Comparison of ENCODE assay signal across 8 cellular contexts in genomic region chr1:193058529-193059281, GRCh38. TPM values are rescaled to one million over a fixed set of nuclear protein-coding genes. Genes with fewer than 3 reads are reported as not detected.
A peak's percentile ranks its signal among the peaks of the same experiment; 100 is the strongest.
DNase-seq lines count a peak whose midpoint lies in the region; ATAC-seq and TF ChIP-seq lines count a peak whose summit lies in the region.

No MANE protein-coding gene starts in this region.

- intact Hi-C loops in right lobe of liver (cut with DNase I), result no loop called here

- DNase-seq in NCI-H1436 (lab: John Stamatoyannopoulos, UW) (peak; percentile 29), NCI-H1436 treated with DMSO at 0.1 percent for 48 hours (lab: John Stamatoyannopoulos, UW) (no peak), NCI-H1092 treated with DMSO at 0.1 percent for 48 hours (lab: John Stamatoyannopoulos, UW) (peak; percentile 31), WTC11 (ENCODE audit: low spot score) (peak; percentile 12), right lobe of liver (peak in 2 of 3 donors; percentile 36 to 59)
- peak; percentile 35 to 51 for DNase-seq in central memory CD8-positive, alpha-beta T cell (ENCODE audit: low spot score in 2 of 2)
- DNase-seq in stimulated activated CD8-positive, alpha-beta memory T cell treated with anti-CD3 and anti-CD28 coated beads, Interleukin-12 subunit alpha, Interleukin-12 subunit beta, amount 100 ng/mL, for 24 hours (ENCODE audit: extremely low read depth), result peak; percentile 32

- H3K36me3 Mint-ChIP-seq in WTC11, result peaks cover 5% of the 10 kb centered on the region; the same call in 1 of the 2 replicates
- peaks cover 18% of the 10 kb centered on the region for H3K36me3 Mint-ChIP-seq in central memory CD8-positive, alpha-beta T cell (ENCODE audit: insufficient read depth)

- peaks cover 0 to 26% (median 12%) of the 10 kb centered on the region in 4 donors for H3K4me1 ChIP-seq in right lobe of liver

- peak overlapping the region; percentile 86 to 91 (median 91) for H3K27ac ChIP-seq in right lobe of liver

- peaks cover 30% of the 10 kb centered on the region for H3K4me1 Mint-ChIP-seq in WTC11
- H3K4me1 Mint-ChIP-seq in central memory CD8-positive, alpha-beta T cell, result peaks cover 61% of the 10 kb centered on the region

- 0 out of 2 replicates have a peak, but pooled peaks cover 3% of the 10 kb centered on the region for H3K9me3 Mint-ChIP-seq in WTC11
- no peaks in the 10 kb centered on the region for H3K9me3 Mint-ChIP-seq in central memory CD8-positive, alpha-beta T cell

- 0% methylated on average over 1 of the region's 37 CpGs for WGBS in right lobe of liver (ENCODE audit: insufficient coverage, low coverage, low lambda C conversion rate, missing lambda C conversion rate)

- no peak for TF ChIP-seq CTCF in WTC11 (IDR thresholded peaks at IDR 0.05)
- no peak for TF ChIP-seq CTCF in right lobe of liver (IDR thresholded peaks at IDR 0.05)

- H3K4me3 ChIP-seq in right lobe of liver, result peak overlapping the region; percentile 75 to 87 (median 85)

- peak overlapping the region; percentile 100 for H3K27ac Mint-ChIP-seq in WTC11
- H3K27ac Mint-ChIP-seq in central memory CD8-positive, alpha-beta T cell (ENCODE audit: low read depth), result peak overlapping the region; percentile 95

- H3K9me3 ChIP-seq in right lobe of liver, result no peaks in the 10 kb centered on the region

- peak overlapping the region; percentile 100 for H3K4me3 Mint-ChIP-seq in WTC11
- H3K4me3 Mint-ChIP-seq in central memory CD8-positive, alpha-beta T cell, result peak overlapping the region; percentile 91

- no peaks in the 10 kb centered on the region for H3K36me3 ChIP-seq in right lobe of liver

- ATAC-seq in HG02610 (IDR thresholded peaks at IDR 0.05; ENCODE audit: unreplicated experiment) (peak; percentile 51), WTC11 (peak; percentile 4; the same call in 1 of the 2 replicates), right lobe of liver (peak; percentile 25 to 29 (median 26))
- ATAC-seq in central memory CD8-positive, alpha-beta T cell (replicated peaks; ENCODE audit: extremely low read depth, poor library complexity, severe bottlenecking), result peak; percentile 47

- CTCF ChIA-PET in WTC11 (lab: Charles Lee), result interaction anchor here (0.7 to 2.3 kb wide), 6 partner anchors 11 to 252 kb away, joined by 3 to 11 read pairs (median 4); partner anchors contain the start of gene CDC73

- H3K27me3 ChIP-seq in right lobe of liver, result no peaks in the 10 kb centered on the region

- no peak for TF ChIP-seq POLR2A in right lobe of liver (IDR thresholded peaks at IDR 0.05)

- no peaks in the 10 kb centered on the region for H3K27me3 Mint-ChIP-seq in WTC11 (ENCODE audit: low read depth)
- no peaks in the 10 kb centered on the region for H3K27me3 Mint-ChIP-seq in central memory CD8-positive, alpha-beta T cell

- POLR2A ChIA-PET in WTC11 (lab: Charles Lee), result interaction anchor here (0.8 to 1.8 kb wide), 10 partner anchors 10 to 585 kb away, joined by 3 to 15 read pairs (median 4); partner anchors contain the start of genes CDC73 and GLRX2

TF ChIP-seq in WTC11, 78 proteins besides CTCF, POLR2A, EP300 and RAD21:
- no peak for TF ChIP-seq CREB1 (CRISPR knock-in tag; IDR thresholded peaks at IDR 0.05)
- 0 out of 2 replicates have a peak, but pooled peaks have one; percentile 39 for TF ChIP-seq TEAD1 (CRISPR knock-in tag; IDR thresholded peaks at IDR 0.05)
- peak; percentile 46 for TF ChIP-seq ZNF423 (CRISPR knock-in tag; IDR thresholded peaks at IDR 0.05)

RNA-seq across cellular contexts. Expression of gene UCHL5, which starts 0.5 kb away (rescaled TPM):
- total RNA-seq in WTC11 (2021), result 31.6 to 41.5 TPM (median 32.8 TPM) in 3 replicates
- 10 to 100 TPM; 11.5 to 28.6 (median 22.3) TPM for total RNA-seq in right lobe of liver

RNA-seq across cellular contexts. Expression of gene RO60, which starts 0.7 kb away (rescaled TPM):
- total RNA-seq in WTC11 (2021) (79.9 to 86.4 TPM (median 84.7 TPM) in 3 replicates), right lobe of liver (10 to 100 TPM; 21.3 to 35.9 (median 25.5) TPM)

RNA-seq across cellular contexts. Expression of gene GLRX2, which starts 46.5 kb away (rescaled TPM):
- 8.4 to 9.9 TPM (median 8.6 TPM) in 3 replicates for total RNA-seq in WTC11 (2021)
- 10 to 100 TPM in 5 of 6 experiments, 1 to 10 TPM in 1; 9.5 to 20.1 (median 12.1) TPM for total RNA-seq in right lobe of liver
